ENCODE assay signal across 29 cellular contexts in the genomic region with DNA sequence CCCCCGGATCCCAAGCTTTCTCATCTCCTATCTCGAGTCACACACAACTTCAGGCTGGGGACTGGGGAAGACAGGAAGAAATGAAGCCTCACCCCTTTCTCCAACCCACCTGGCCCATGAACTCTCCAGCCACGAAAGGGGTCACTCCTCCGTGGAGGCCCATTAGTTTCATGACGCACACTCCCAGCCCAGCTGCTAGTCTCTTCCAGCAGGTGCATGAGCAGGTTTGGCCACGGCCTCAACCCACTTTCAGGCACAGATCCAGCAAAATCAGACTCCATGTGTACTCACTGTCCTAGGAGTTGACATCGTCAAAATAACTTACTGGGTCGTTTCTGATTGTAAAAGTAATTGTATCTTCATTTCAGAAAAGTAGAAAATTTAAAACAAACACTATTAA.
"Had no signal": no experiment of that assay in that cellular context is flagged by ENCODE, and none has a peak within 500 bp of the region (broad histone marks: within the 10 kb centered on the region; RNA-seq: fewer than 3 reads in every experiment).

No MANE protein-coding gene starts in this region.

- H3K27ac ChIP-seq: brain microvascular endothelial cell, SK-N-MC had no signal

- H3K27me3 Mint-ChIP-seq: activated CD4-positive, alpha-beta T cell treated with anti-CD3 and anti-CD28 coated beads, Interleukin-2, amount 10 ng/mL, durations not matched to agents 24 days and 14 days; activated CD8-positive, alpha-beta T cell treated with anti-CD3 and anti-CD28 coated beads for 36 hours had no signal

- H3K4me3 ChIP-seq: MG63, SK-N-MC had no signal

- H3K4me3 Mint-ChIP-seq: activated CD4-positive, alpha-beta T cell treated with anti-CD3 and anti-CD28 coated beads, Interleukin-2, amount 10 ng/mL, durations not matched to agents 24 days and 14 days; activated CD8-positive, alpha-beta T cell treated with anti-CD3 and anti-CD28 coated beads for 36 hours; activated naive CD8-positive, alpha-beta T cell treated with anti-CD3 and anti-CD28 coated beads for 36 hours; activated T-cell treated with anti-CD3 and anti-CD28 coated beads, Interleukin-2, amount 50 U/mL, for 72 hours; activated T-helper 17 cell treated with anti-CD3 and anti-CD28 coated beads, Interleukin-2, amount 50 U/mL, for 72 hours had no signal

- H3K4me1 Mint-ChIP-seq: activated CD4-positive, alpha-beta T cell treated with anti-CD3 and anti-CD28 coated beads, Interleukin-2, amount 10 ng/mL, durations not matched to agents 24 days and 14 days; activated naive CD8-positive, alpha-beta T cell treated with anti-CD3 and anti-CD28 coated beads for 36 hours; activated T-helper 17 cell treated with anti-CD3 and anti-CD28 coated beads, Interleukin-2, amount 50 U/mL, for 72 hours had no signal

- H3K9me3 ChIP-seq: MG63 had no signal

- H3K9me3 Mint-ChIP-seq: activated CD4-positive, alpha-beta T cell treated with anti-CD3 and anti-CD28 coated beads, Interleukin-2, amount 10 ng/mL, durations not matched to agents 24 days and 14 days; activated CD8-positive, alpha-beta T cell treated with anti-CD3 and anti-CD28 coated beads for 36 hours; activated naive CD8-positive, alpha-beta T cell treated with anti-CD3 and anti-CD28 coated beads for 36 hours; activated T-cell treated with anti-CD3 and anti-CD28 coated beads, Interleukin-2, amount 50 U/mL, for 72 hours; activated T-helper 17 cell treated with anti-CD3 and anti-CD28 coated beads, Interleukin-2, amount 50 U/mL, for 72 hours had no signal

- H3K27me3 ChIP-seq: brain microvascular endothelial cell, MG63 had no signal

- H3K36me3 ChIP-seq: brain microvascular endothelial cell, MG63 had no signal

- H3K27ac Mint-ChIP-seq: activated CD4-positive, alpha-beta T cell treated with anti-CD3 and anti-CD28 coated beads, Interleukin-2, amount 10 ng/mL, durations not matched to agents 24 days and 14 days; activated CD8-positive, alpha-beta T cell treated with anti-CD3 and anti-CD28 coated beads for 36 hours; activated naive CD8-positive, alpha-beta T cell treated with anti-CD3 and anti-CD28 coated beads for 36 hours; activated T-cell treated with anti-CD3 and anti-CD28 coated beads, Interleukin-2, amount 50 U/mL, for 72 hours; activated T-helper 17 cell treated with anti-CD3 and anti-CD28 coated beads, Interleukin-2, amount 50 U/mL, for 72 hours had no signal

- H3K36me3 Mint-ChIP-seq: activated naive CD8-positive, alpha-beta T cell treated with anti-CD3 and anti-CD28 coated beads for 36 hours had no signal

- ATAC-seq: activated CD8-positive, alpha-beta T cell treated with anti-CD3 and anti-CD28 coated beads for 36 hours; activated T-cell treated with anti-CD3 and anti-CD28 coated beads, Interleukin-2, amount 50 U/mL, for 72 hours; activated T-helper 17 cell treated with anti-CD3 and anti-CD28 coated beads, Interleukin-2, amount 50 U/mL, for 72 hours; Panc1 had no signal

- DNase-seq: activated CD4-positive, alpha-beta T cell treated with anti-CD3 and anti-CD28 coated beads, Interleukin-2, amount 10 ng/mL, durations not matched to agents 24 days and 14 days; activated CD4-positive, alpha-beta T cell treated with anti-CD3 and anti-CD28 coated beads, Interleukin-2, amount 50 U/mL, for 4 hours; activated CD8-positive, alpha-beta T cell treated with anti-CD3 and anti-CD28 coated beads for 36 hours; activated effector memory CD4-positive, alpha-beta T cell treated with anti-CD3 and anti-CD28 coated beads, Interleukin-2, amount 50 U/mL, for 16 hours; activated naive CD4-positive, alpha-beta T cell; activated naive CD4-positive, alpha-beta T cell treated with anti-CD3 and anti-CD28 coated beads, Interleukin-2, amount 50 U/mL, for 16 hours; activated naive CD8-positive, alpha-beta T cell treated with anti-CD3 and anti-CD28 coated beads for 36 hours; activated T-cell treated with anti-CD3 and anti-CD28 coated beads, Interleukin-2, amount 50 U/mL, for 1 hour; activated T-cell treated with anti-CD3 and anti-CD28 coated beads, Interleukin-2, amount 50 U/mL, for 72 hours; amniotic stem cell; aorta; brain microvascular endothelial cell; central memory CD4-positive, alpha-beta T cell; Karpas-422; KBM-7; MG63; NCI-H1048; NCI-H1105 treated with DMSO at 0.1 percent for 48 hours; NCI-H1436; NCI-H1694; NCI-H1930; NCI-H2081 treated with DMSO at 0.1 percent for 48 hours; NCI-H510A; NCI-H526; NCI-H748 treated with DMSO at 0.1 percent for 48 hours; T1000 had no signal
